ENCODE assay signal across 10 cellular contexts in genomic region chr4:11505225-11505971, GRCh38.
DNase-seq lines count a peak whose midpoint lies in the region; ATAC-seq and TF ChIP-seq lines count a peak whose summit lies in the region.
"Had no signal": no experiment of that assay in that cellular context is flagged by ENCODE, and none has a peak within 500 bp of the region (broad histone marks: within the 10 kb centered on the region; RNA-seq: fewer than 3 reads in every experiment).

No MANE protein-coding gene starts in this region.

- intact Hi-C loops in natural killer cell (cut with micrococcal nuclease) = no loop called here

- H3K4me3 Mint-ChIP-seq in natural killer cell = no peak overlapping the region

- H3K27me3 ChIP-seq in mucosa of rectum (ENCODE audit: control insufficient read depth in 2 of 2, insufficient read depth in 2 of 2, low read length in 2 of 2) = no peaks in the 10 kb centered on the region
- H3K27me3 ChIP-seq: neutrophil had no signal

- no peak overlapping the region for H3K9ac ChIP-seq in mucosa of rectum (ENCODE audit: low read depth in 1 of 2, low read length in 2 of 2)

- H3K36me3 Mint-ChIP-seq in natural killer cell = no peaks in the 10 kb centered on the region

- no peak overlapping the region for H3K27ac Mint-ChIP-seq in natural killer cell

- ATAC-seq in natural killer cell = no peak
- no peak for ATAC-seq in HG02840 (IDR thresholded peaks at IDR 0.05; ENCODE audit: low FRiP score, unreplicated experiment)

- TF ChIP-seq CTCF in astrocyte of the spinal cord (IDR thresholded peaks at IDR 0.05; ENCODE audit: low read depth, low read length) (no peak), natural killer cell (IDR thresholded peaks at IDR 0.05) (no peak)

- H3K9me3 ChIP-seq in mucosa of rectum (ENCODE audit: control insufficient read depth in 2 of 2, low read length in 2 of 2) = no peaks in the 10 kb centered on the region
- H3K9me3 ChIP-seq: neutrophil had no signal

- peak overlapping the region; percentile 72 to 83 for H3K27ac ChIP-seq in mucosa of rectum (ENCODE audit: low read depth in 2 of 2, low read length in 2 of 2)
- H3K27ac ChIP-seq: neutrophil had no signal

- H3K9me3 Mint-ChIP-seq in natural killer cell = peaks cover 0 to 8% of the 10 kb centered on the region in 2 donors

- peaks cover 0 to 14% of the 10 kb centered on the region in 2 donors for H3K4me1 ChIP-seq in mucosa of rectum (ENCODE audit: control insufficient read depth in 2 of 2, insufficient read depth in 2 of 2, low read length in 2 of 2)

- peaks cover 4 to 7% of the 10 kb centered on the region in 2 donors for H3K27me3 Mint-ChIP-seq in natural killer cell (ENCODE audit: low read depth in 2 of 2)

- in situ Hi-C loops in astrocyte of the spinal cord (cut with HindIII; ENCODE audit: low sequenced_read_pairs) = no loop called here

- no peak overlapping the region for H3K4me3 ChIP-seq in astrocyte of the spinal cord (ENCODE audit: low read depth, low read length)
- H3K4me3 ChIP-seq in mucosa of rectum (ENCODE audit: low read length in 2 of 2) = peak overlapping the region in 1 of 2 donors; percentile 38

- no peaks in the 10 kb centered on the region for H3K36me3 ChIP-seq in mucosa of rectum (ENCODE audit: control insufficient read depth in 2 of 2, insufficient read depth in 2 of 2, low read length in 2 of 2)
- H3K36me3 ChIP-seq: neutrophil had no signal

- peak; percentile 23 for DNase-seq in DMS53 treated with DMSO at 0.1 percent for 48 hours (lab: John Stamatoyannopoulos, UW; ENCODE audit: unreplicated experiment)
- DNase-seq in NCI-H2227 (lab: John Stamatoyannopoulos, UW; ENCODE audit: unreplicated experiment) = peak; percentile 1
- DNase-seq in astrocyte of the spinal cord (ENCODE audit: low read depth, low spot score) = peak; percentile 58
- DNase-seq in NCI-H446 treated with DMSO at 0.1 percent for 48 hours (lab: John Stamatoyannopoulos, UW) = no peak
- no peak for DNase-seq in HUDEP-2 (lab: John Stamatoyannopoulos, UW; ENCODE audit: unreplicated experiment in 76 of 76)
- DNase-seq in natural killer cell = no peak
- DNase-seq: activated CD8-positive, alpha-beta memory T cell treated with anti-CD3 and anti-CD28 coated beads, Interleukin-2, amount 50 U/mL, for 4 hours had no signal

- no peaks in the 10 kb centered on the region for H3K4me1 Mint-ChIP-seq in natural killer cell

Comparison
In these comparisons a context has a peak if more than half of its experiments do, and no peak if none do; other contexts are left out.
1. DNase-seq: peak in DMS53 treated with DMSO at 0.1 percent for 48 hours (single experiment), NCI-H2227 (single experiment) and astrocyte of the spinal cord (single experiment); none in NCI-H446 treated with DMSO at 0.1 percent for 48 hours (single experiment), HUDEP-2 (0 of 76) and natural killer cell (single experiment).